In genomic region chr9:107172979-107173347, GRCh38 we compare ENCODE assay signal across 16 cellular contexts.
A peak's percentile ranks its signal among the peaks of the same experiment; 100 is the strongest.
DNase-seq lines count a peak whose midpoint lies in the region; ATAC-seq and TF ChIP-seq lines count a peak whose summit lies in the region.
"Had no signal": no experiment of that assay in that cellular context is flagged by ENCODE, and none has a peak within 500 bp of the region (broad histone marks: within the 10 kb centered on the region; RNA-seq: fewer than 3 reads in every experiment).

No MANE protein-coding gene starts in this region.

- DNase-seq in activated CD8-positive, alpha-beta memory T cell treated with anti-CD3 and anti-CD28 coated beads, Interleukin-2, amount 10 ng/mL, durations not matched to agents 7 days and 5 days, result no peak
- no peak for DNase-seq in activated CD8-positive, alpha-beta memory T cell treated with anti-CD3 and anti-CD28 coated beads for 24 hours
- DNase-seq in epithelial cell of prostate (ENCODE audit: low read depth, low spot score), result no peak
- DNase-seq in HEK293T (ENCODE audit: extremely low spot score), result no peak
- no peak for DNase-seq in NCI-H82 treated with DMSO at 0.1 percent for 48 hours (lab: John Stamatoyannopoulos, UW; ENCODE audit: unreplicated experiment)
- DNase-seq in PC-9, result no peak
- DNase-seq: Calu3, NCI-H1092 treated with DMSO at 0.1 percent for 48 hours, NCI-H82, SIG-M5, upper lobe of right lung had no signal

- TF ChIP-seq CTCF in PC-9 (conservative IDR thresholded peaks at IDR 0.05), result no peak

- POLR2A ChIA-PET in HEK293T (lab: Yijun Ruan, JAX) (no interaction called here), PC-9 (lab: Charles Lee; ENCODE audit: unreplicated experiment) (interaction anchor here (0.6 kb wide), 1 partner anchor 1255 kb away, joined by 3 read pairs; no protein-coding TSS in a partner anchor)

- no peaks in the 10 kb centered on the region; the same call in 1 of the 2 replicates for H3K4me1 ChIP-seq in PC-9 (replicated peaks; ENCODE audit: insufficient read depth)
- H3K4me1 ChIP-seq: A549 had no signal

- H3K27ac ChIP-seq in epithelial cell of prostate, result peak overlapping the region; percentile 60
- H3K27ac ChIP-seq in PC-9, result no peak overlapping the region
- H3K27ac ChIP-seq: A549, upper lobe of right lung had no signal

- H3K4me3 ChIP-seq in PC-9, result no peak overlapping the region
- H3K4me3 ChIP-seq: A549, GM23338, upper lobe of right lung had no signal

- H3K36me3 ChIP-seq in PC-9 (ENCODE audit: low read depth), result no peaks in the 10 kb centered on the region
- H3K36me3 ChIP-seq: upper lobe of right lung had no signal

- no peak overlapping the region for H3K4me2 ChIP-seq in PC-9
- H3K4me2 ChIP-seq: A549, GM23338 had no signal

- peaks cover 7% of the 10 kb centered on the region for H3K27me3 Mint-ChIP-seq in activated CD8-positive, alpha-beta memory T cell treated with anti-CD3 and anti-CD28 coated beads, Interleukin-2, amount 10 ng/mL, durations not matched to agents 7 days and 5 days

- ATAC-seq in activated CD8-positive, alpha-beta memory T cell treated with anti-CD3 and anti-CD28 coated beads, Interleukin-2, amount 10 ng/mL, durations not matched to agents 7 days and 5 days, result peak; percentile 69
- ATAC-seq in GM21717 (IDR thresholded peaks at IDR 0.05; ENCODE audit: unreplicated experiment) (peak; percentile 49), HG03108 (IDR thresholded peaks at IDR 0.05; ENCODE audit: unreplicated experiment) (peak; percentile 40)

- no peaks in the 10 kb centered on the region; the same call in 1 of the 2 replicates for H3K9me2 ChIP-seq in PC-9 (ENCODE audit: insufficient read depth)

- no peaks in the 10 kb centered on the region for H4K20me1 ChIP-seq in PC-9 (ENCODE audit: insufficient read depth)

- CTCF ChIA-PET in activated CD8-positive, alpha-beta memory T cell treated with anti-CD3 and anti-CD28 coated beads, Interleukin-2, amount 10 ng/mL, durations not matched to agents 7 days and 5 days (lab: Charles Lee), result interaction anchor here (1.2 to 1.7 kb wide), 3 partner anchors 35 to 168 kb away, joined by 4 to 9 read pairs (median 5); partner anchors contain the start of gene RAD23B
- CTCF ChIA-PET in HEK293T (lab: Yijun Ruan, JAX) (no interaction called here), PC-9 (lab: Charles Lee) (no interaction called here)

- peak overlapping the region; percentile 76 for H3K27ac Mint-ChIP-seq in activated CD8-positive, alpha-beta memory T cell treated with anti-CD3 and anti-CD28 coated beads, Interleukin-2, amount 10 ng/mL, durations not matched to agents 7 days and 5 days
- H3K27ac Mint-ChIP-seq: GM23338 had no signal

- H2AFZ ChIP-seq in PC-9, result no peak overlapping the region
- H2AFZ ChIP-seq: GM23338 had no signal

- no peaks in the 10 kb centered on the region for H3K9me3 Mint-ChIP-seq in activated CD8-positive, alpha-beta memory T cell treated with anti-CD3 and anti-CD28 coated beads, Interleukin-2, amount 10 ng/mL, durations not matched to agents 7 days and 5 days (ENCODE audit: low read depth)
- H3K9me3 Mint-ChIP-seq: GM23338 had no signal

- H3K36me3 Mint-ChIP-seq in activated CD8-positive, alpha-beta memory T cell treated with anti-CD3 and anti-CD28 coated beads, Interleukin-2, amount 10 ng/mL, durations not matched to agents 7 days and 5 days, result no peaks in the 10 kb centered on the region
- H3K36me3 Mint-ChIP-seq: brain had no signal

- peaks cover 35% of the 10 kb centered on the region for H3K4me1 Mint-ChIP-seq in activated CD8-positive, alpha-beta memory T cell treated with anti-CD3 and anti-CD28 coated beads, Interleukin-2, amount 10 ng/mL, durations not matched to agents 7 days and 5 days

- no peak overlapping the region for H3K4me3 Mint-ChIP-seq in activated CD8-positive, alpha-beta memory T cell treated with anti-CD3 and anti-CD28 coated beads, Interleukin-2, amount 10 ng/mL, durations not matched to agents 7 days and 5 days
- H3K4me3 Mint-ChIP-seq: brain, GM23338 had no signal

- intact Hi-C loops in PC-9 (cut with micrococcal nuclease; ENCODE audit: unreplicated experiment), result loop anchor here (1.0 to 5.0 kb wide), 6 partner anchors 109 to 1564 kb away; partner anchors contain the start of gene RAD23B

- H3F3A ChIP-seq in PC-9 (ENCODE audit: insufficient read depth, low read depth), result no peaks in the 10 kb centered on the region

- no peaks in the 10 kb centered on the region for H3K27me3 ChIP-seq in PC-9 (ENCODE audit: insufficient read depth, low read depth)

- H3K9me3 ChIP-seq in PC-9 (ENCODE audit: insufficient read depth, low read depth), result no peaks in the 10 kb centered on the region
- H3K9me3 ChIP-seq: A549, upper lobe of right lung had no signal

- no peaks in the 10 kb centered on the region for H3K79me2 ChIP-seq in PC-9 (ENCODE audit: low read depth)

- no TSS peak for BruUV-seq in PC-9 (replicated peaks; lab: Mats Ljungman, UMichigan)

TF ChIP-seq in HEK293T, 16 proteins besides CTCF, POLR2A, EP300 and RAD21:
- TF ChIP-seq ARNT (IDR thresholded peaks at IDR 0.05) (no peak), L3MBTL2 (conservative IDR thresholded peaks at IDR 0.05) (no peak), FOXK2 (IDR thresholded peaks at IDR 0.05) (no peak), ZNF384 (IDR thresholded peaks at IDR 0.05) (no peak), NFRKB (IDR thresholded peaks at IDR 0.05) (no peak), HDGF (IDR thresholded peaks at IDR 0.05; ENCODE audit: borderline replicate concordance) (no peak), LEF1 (IDR thresholded peaks at IDR 0.05; ENCODE audit: borderline replicate concordance) (no peak), TARDBP (IDR thresholded peaks at IDR 0.05) (no peak), FOXM1 (IDR thresholded peaks at IDR 0.05; ENCODE audit: borderline replicate concordance) (no peak), ELF4 (IDR thresholded peaks at IDR 0.05) (no peak), BHLHE40 (IDR thresholded peaks at IDR 0.05; ENCODE audit: borderline replicate concordance) (no peak), PKNOX1 (IDR thresholded peaks at IDR 0.05) (no peak), SP1 (IDR thresholded peaks at IDR 0.05) (no peak), CTBP1 (IDR thresholded peaks at IDR 0.05; ENCODE audit: borderline replicate concordance) (no peak), SUZ12 (IDR thresholded peaks at IDR 0.05) (no peak), FOXA1 (IDR thresholded peaks at IDR 0.05) (no peak)
TF ChIP-seq in HEK293T: peak in this region for 0.
